ENCODE assay signal across 22 cellular contexts in genomic region chr9:70494221-70494620, GRCh38.
DNase-seq lines count a peak whose midpoint lies in the region; ATAC-seq, FAIRE-seq and TF ChIP-seq lines count a peak whose summit lies in the region.
"Had no signal": no experiment of that assay in that cellular context is flagged by ENCODE, and none has a peak within 500 bp of the region (broad histone marks: within the 10 kb centered on the region; RNA-seq: fewer than 3 reads in every experiment).

No MANE protein-coding gene starts in this region.

- TF ChIP-seq POLR2A in NB4 (IDR thresholded peaks at IDR 0.05; ENCODE audit: extremely low read depth, insufficient read length): no peak
- no peak for TF ChIP-seq POLR2A in endothelial cell of umbilical vein (IDR thresholded peaks at IDR 0.05; ENCODE audit: low read depth, low read length)

- TF ChIP-seq CTCF in NB4 (IDR thresholded peaks at IDR 0.05; ENCODE audit: low read depth, low read length) (no peak), endothelial cell of umbilical vein (IDR thresholded peaks at IDR 0.05; ENCODE audit: extremely low read depth in 1 of 2, insufficient read depth in 1 of 2, low read depth in 1 of 2, low read length in 2 of 2) (no peak)

- H3K27ac ChIP-seq in endothelial cell of umbilical vein (ENCODE audit: insufficient read depth, low read depth, low read length): no peak overlapping the region
- H3K27ac ChIP-seq: epithelial cell of prostate, SK-N-MC had no signal

- no peak for ATAC-seq in HG02678 (IDR thresholded peaks at IDR 0.05; ENCODE audit: unreplicated experiment)
- ATAC-seq: naive thymus-derived CD8-positive, alpha-beta T cell had no signal

- H3K4me3 ChIP-seq in NB4 (ENCODE audit: low read depth, low read length) (no peak overlapping the region), endothelial cell of umbilical vein (replicated peaks in 1 of 3; ENCODE audit: insufficient read depth in 1 of 3, low read depth in 1 of 3, low read length in 3 of 3) (no peak overlapping the region)
- H3K4me3 ChIP-seq: SK-N-MC, spleen, upper lobe of left lung had no signal

- no peaks in the 10 kb centered on the region for H3K27me3 ChIP-seq in endothelial cell of umbilical vein (ENCODE audit: control insufficient read depth in 2 of 2, insufficient read depth in 2 of 2, low read length in 2 of 2)
- H3K27me3 ChIP-seq: spleen, upper lobe of left lung had no signal

- H3K4me1 ChIP-seq in endothelial cell of umbilical vein (ENCODE audit: control insufficient read depth, extremely low read depth, insufficient read depth, low read length): peaks cover 8% of the 10 kb centered on the region
- H3K4me1 ChIP-seq: Caco-2 had no signal

- POLR2A ChIA-PET in endothelial cell of umbilical vein (lab: Charles Lee): no interaction called here

- dilution Hi-C loops in endothelial cell of umbilical vein (cut with MboI; ENCODE audit: extremely low pct_ligation_motif_present, low sequenced_read_pairs): no loop called here

- H3K9ac ChIP-seq in endothelial cell of umbilical vein (replicated peaks; ENCODE audit: extremely low read depth, insufficient read depth, low read length): no peak overlapping the region

- no peaks in the 10 kb centered on the region for H4K20me1 ChIP-seq in endothelial cell of umbilical vein (replicated peaks; ENCODE audit: control insufficient read depth, extremely low read depth, insufficient read depth, low read length)

- no peaks in the 10 kb centered on the region for H3K36me3 ChIP-seq in endothelial cell of umbilical vein (ENCODE audit: control insufficient read depth in 2 of 2, extremely low read depth in 1 of 2, insufficient read depth in 2 of 2, low read length in 2 of 2)
- H3K36me3 ChIP-seq: spleen, upper lobe of left lung had no signal

- H2AFZ ChIP-seq in endothelial cell of umbilical vein (ENCODE audit: low read depth, low read length): no peak overlapping the region

- CTCF ChIA-PET in endothelial cell of umbilical vein (lab: Charles Lee): interaction anchor here (1.0 to 1.6 kb wide), 3 partner anchors 16 to 82 kb away, joined by 3 to 5 read pairs (median 4); no protein-coding TSS in a partner anchor

- intact Hi-C loops in endothelial cell of umbilical vein (cut with micrococcal nuclease): no loop called here

- H3K9me3 ChIP-seq in endothelial cell of umbilical vein (replicated peaks; ENCODE audit: control insufficient read depth, insufficient read depth, low read length): no peaks in the 10 kb centered on the region
- H3K9me3 ChIP-seq: Caco-2, spleen, upper lobe of left lung had no signal

- no TSS peak for BruUV-seq in endothelial cell of umbilical vein (replicated peaks; lab: Mats Ljungman, UMichigan)

- no peaks in the 10 kb centered on the region for H3K79me2 ChIP-seq in endothelial cell of umbilical vein (ENCODE audit: control insufficient read depth, insufficient read depth, low read length)

- peak; percentile 12 for FAIRE-seq in endothelial cell of umbilical vein (lab: Jason Lieb, UNC)
- FAIRE-seq: colon had no signal

- DNase-seq in Ammon's horn (ENCODE audit: low spot score) (peak; percentile 46), NB4 (ENCODE audit: low read depth) (peak; percentile 54), endothelial cell of umbilical vein (ENCODE audit: low read depth, low spot score) (no peak), pons (ENCODE audit: low spot score) (peak; percentile 65), ecto neural progenitor cell (ENCODE audit: low spot score) (no peak), HCEC 1CT (no peak), kidney glomerular epithelial cell (lab: John Stamatoyannopoulos, UW) (no peak)
- DNase-seq: activated CD4-positive, alpha-beta T cell treated with anti-CD3 and anti-CD28 coated beads, Interleukin-2, amount 50 U/mL, for 4 hours; activated naive CD4-positive, alpha-beta T cell treated with Interleukin-2 at 50 U/mL for 16 hours; activated T-cell treated with anti-CD3 and anti-CD28 coated beads for 4 hours; Caco-2; HFFc6; naive thymus-derived CD8-positive, alpha-beta T cell; NCI-H1930; NCI-H510A treated with DMSO at 0.1 percent for 48 hours; spleen; T1000; upper lobe of left lung had no signal

- no peak overlapping the region for H3K4me2 ChIP-seq in endothelial cell of umbilical vein (ENCODE audit: insufficient read depth, low read length)

- no peaks in the 10 kb centered on the region for H3K9me1 ChIP-seq in endothelial cell of umbilical vein (replicated peaks; ENCODE audit: control insufficient read depth, extremely low read depth, insufficient read depth, low read length)

TF ChIP-seq in endothelial cell of umbilical vein, 7 proteins besides CTCF, POLR2A, EP300 and RAD21:
- TF ChIP-seq POLR2AphosphoS5 (IDR thresholded peaks at IDR 0.05; ENCODE audit: insufficient read depth, low read depth, low read length) (no peak), GATA2 (IDR thresholded peaks at IDR 0.05; ENCODE audit: insufficient read depth, insufficient read length, low read depth, low read length) (no peak), JUN (IDR thresholded peaks at IDR 0.05; ENCODE audit: borderline replicate concordance, insufficient read depth, insufficient read length, low read depth) (no peak), MYC (IDR thresholded peaks at IDR 0.05; ENCODE audit: low read depth, low read length) (no peak), FOS (IDR thresholded peaks at IDR 0.05; ENCODE audit: borderline replicate concordance, insufficient read depth, low read length) (no peak), EZH2 (IDR thresholded peaks at IDR 0.05; ENCODE audit: borderline replicate concordance, low read depth, low read length, severe bottlenecking) (no peak)
- TF ChIP-seq, protein P1, sequence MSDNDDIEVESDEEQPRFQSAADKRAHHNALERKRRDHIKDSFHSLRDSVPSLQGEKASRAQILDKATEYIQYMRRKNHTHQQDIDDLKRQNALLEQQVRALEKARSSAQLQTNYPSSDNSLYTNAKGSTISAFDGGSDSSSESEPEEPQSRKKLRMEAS (IDR thresholded peaks at IDR 0.05; ENCODE audit: insufficient read depth, insufficient read length): no peak

Comparison
In these comparisons a context has a peak if more than half of its experiments do, and no peak if none do; other contexts are left out.
1. DNase-seq: peak in Ammon's horn (single experiment), NB4 (single experiment) and pons (single experiment); none in endothelial cell of umbilical vein (single experiment), ecto neural progenitor cell (single experiment), HCEC 1CT (single experiment) and kidney glomerular epithelial cell (single experiment).